ENCODE assay signal across 23 cellular contexts in genomic region chr2:232028071-232028470, GRCh38.
"Had no signal": no experiment of that assay in that cellular context is flagged by ENCODE, and none has a peak within 500 bp of the region (broad histone marks: within the 10 kb centered on the region; RNA-seq: fewer than 3 reads in every experiment).

No MANE protein-coding gene starts in this region.

- H3K27me3 Mint-ChIP-seq: dendritic cell treated with granulocyte-macrophage colony-stimulating factor and Interleukin-4, amounts not matched to agents 40 ng/mL and 50 ng/mL, for 4 days; stimulated activated naive CD8-positive, alpha-beta T cell treated with anti-CD3 and anti-CD28 coated beads, Interleukin-15, amount 100 ng/mL, for 72 hours had no signal

- H3K4me3 Mint-ChIP-seq: activated T-helper 1 cell treated with anti-CD3 and anti-CD28 coated beads, Interleukin-12 subunit alpha, Interleukin-12 subunit beta, Interleukin-2, Interleukin-4 antibody, amounts not matched to agents 30 ng/mL and 10 ng/mL and 1 ng/mL, durations not matched to agents 14 hours and 24 hours and 36 hours; dendritic cell treated with granulocyte-macrophage colony-stimulating factor and Interleukin-4, amounts not matched to agents 40 ng/mL and 50 ng/mL, for 4 days; neural crest cell; T-helper 1 cell treated with Interleukin-12 subunit alpha and Interleukin-12 subunit beta and Interleukin-4 antibody, amounts not matched to agents 30 μg/mL and 1 μg/mL, for 36 hours had no signal

- H3K4me3 ChIP-seq: body of pancreas, cardiac muscle cell, right lobe of liver, tibial nerve had no signal

- H3K27me3 ChIP-seq: body of pancreas, cardiac muscle cell, right lobe of liver, tibial nerve had no signal

- H3K27ac Mint-ChIP-seq: activated T-helper 1 cell treated with anti-CD3 and anti-CD28 coated beads, Interleukin-12 subunit alpha, Interleukin-12 subunit beta, Interleukin-2, Interleukin-4 antibody, amounts not matched to agents 30 ng/mL and 10 ng/mL and 1 ng/mL, durations not matched to agents 14 hours and 24 hours and 36 hours; dendritic cell treated with granulocyte-macrophage colony-stimulating factor and Interleukin-4, amounts not matched to agents 40 ng/mL and 50 ng/mL, for 4 days; T-helper 1 cell treated with Interleukin-12 subunit alpha and Interleukin-12 subunit beta and Interleukin-4 antibody, amounts not matched to agents 30 μg/mL and 1 μg/mL, for 36 hours had no signal

- H3K9me3 ChIP-seq: body of pancreas, right lobe of liver had no signal

- H3K27ac ChIP-seq: body of pancreas, cardiac muscle cell, right lobe of liver, tibial nerve had no signal

- H3K4me1 Mint-ChIP-seq: neural crest cell had no signal

- ATAC-seq: body of pancreas, right lobe of liver had no signal

- H3K9me3 Mint-ChIP-seq: stimulated activated effector memory CD8-positive, alpha-beta T cell treated with anti-CD3 and anti-CD28 coated beads, Interleukin-12 subunit alpha, Interleukin-12 subunit beta, amount 100 ng/mL, for 72 hours; stimulated activated naive CD8-positive, alpha-beta T cell treated with anti-CD3 and anti-CD28 coated beads, Interleukin-15, amount 100 ng/mL, for 72 hours had no signal

- DNase-seq: activated CD4-positive, alpha-beta T cell treated with anti-CD3 and anti-CD28 coated beads for 4 hours; activated CD4-positive, alpha-beta T cell treated with anti-CD3 and anti-CD28 coated beads, Interleukin-2, amount 50 U/mL, for 48 hours; activated CD4-positive, CD25-positive, alpha-beta regulatory T cell; activated CD8-positive, alpha-beta memory T cell treated with anti-CD3 and anti-CD28 coated beads, Interleukin-2, amount 50 U/mL, for 48 hours; activated gamma-delta T cell treated with Interleukin-2 at 50 U/mL for 16 hours; anterior cingulate cortex; effector CD4-positive, alpha-beta T cell; foreskin melanocyte; hippocampal formation; kidney glomerular epithelial cell; occipital lobe; right lobe of liver; small intestine; stimulated activated CD4-positive, alpha-beta T cell treated with anti-CD3 and anti-CD28 coated beads, Interleukin-2, amount 100 ng/mL, for 24 hours; stimulated activated naive CD8-positive, alpha-beta T cell treated with anti-CD3 and anti-CD28 coated beads, Interleukin-15, amount 100 ng/mL, for 72 hours had no signal

- H3K4me1 ChIP-seq: right lobe of liver had no signal
